27 cellular contexts compared by ENCODE assay signal in the genomic region with DNA sequence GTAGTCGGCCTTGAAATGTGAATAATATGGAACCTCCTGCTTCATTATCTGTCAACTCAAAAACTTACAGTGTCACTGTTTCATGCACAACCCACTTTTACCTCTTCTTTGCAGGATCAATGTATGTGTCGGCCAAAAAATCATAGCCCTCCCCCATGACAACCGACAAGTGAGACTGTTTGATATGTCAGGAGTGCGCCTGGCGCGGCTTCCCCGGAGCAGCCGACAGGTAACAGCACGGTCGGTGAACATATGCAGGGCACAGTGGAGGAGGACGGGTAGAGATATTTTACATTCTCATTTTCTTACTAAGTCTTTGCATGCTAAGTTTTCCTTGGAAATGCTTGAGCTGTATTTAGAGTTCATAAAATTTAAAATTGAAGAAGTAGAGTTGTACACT.
"Had no signal": no experiment of that assay in that cellular context is flagged by ENCODE, and none has a peak within 500 bp of the region (broad histone marks: within the 10 kb centered on the region; RNA-seq: fewer than 3 reads in every experiment).

No MANE protein-coding gene starts in this region.

- H3K9me3 ChIP-seq: adrenal gland, body of pancreas, psoas muscle, right atrium auricular region, uterus had no signal

- H3K9me3 Mint-ChIP-seq: activated B cell treated with CpG ODN at 0.5 μM for 24 hours; activated naive CD4-positive, alpha-beta T cell treated with anti-CD3 and anti-CD28 coated beads, Interleukin-2, amount 50 U/mL, for 72 hours; effector memory CD8-positive, alpha-beta T cell; mesothelial cell of epicardium; naive B cell; stimulated activated memory B cell treated with anti-CD40 and anti-IgM and Interleukin-4, amounts not matched to agents 10 μg/mL and 1 μg/mL and 100 μg/mL, for 72 hours; stimulated activated naive CD8-positive, alpha-beta T cell treated with anti-CD3 and anti-CD28 coated beads, Interleukin-15, amount 100 ng/mL, for 72 hours; T-cell; T-helper 2 cell treated with Interferon-gamma antibody and Interleukin-4, amounts not matched to agents 5 μg/mL and 100 μg/mL, for 36 hours; type B pancreatic cell had no signal

- ATAC-seq: activated naive CD4-positive, alpha-beta T cell treated with anti-CD3 and anti-CD28 coated beads, Interleukin-2, amount 50 U/mL, for 72 hours; body of pancreas; effector memory CD8-positive, alpha-beta T cell; psoas muscle; stimulated activated memory B cell treated with anti-CD40 and anti-IgM and Interleukin-4, amounts not matched to agents 10 μg/mL and 1 μg/mL and 100 μg/mL, for 72 hours; stimulated activated naive CD8-positive, alpha-beta T cell treated with anti-CD3 and anti-CD28 coated beads, Interleukin-15, amount 100 ng/mL, for 72 hours; T-cell had no signal

- H3K4me3 Mint-ChIP-seq: activated B cell treated with CpG ODN at 0.5 μM for 24 hours; effector memory CD8-positive, alpha-beta T cell; mesothelial cell of epicardium; naive B cell; stimulated activated memory B cell treated with anti-CD40 and anti-IgM and Interleukin-4, amounts not matched to agents 10 μg/mL and 1 μg/mL and 100 μg/mL, for 72 hours; stimulated activated naive CD8-positive, alpha-beta T cell treated with anti-CD3 and anti-CD28 coated beads, Interleukin-15, amount 100 ng/mL, for 72 hours; T-cell; T-helper 2 cell treated with Interferon-gamma antibody and Interleukin-4, amounts not matched to agents 5 μg/mL and 100 μg/mL, for 36 hours; type B pancreatic cell had no signal

- H3K27me3 Mint-ChIP-seq: activated B cell treated with CpG ODN at 0.5 μM for 24 hours; effector memory CD8-positive, alpha-beta T cell; naive B cell; stimulated activated memory B cell treated with anti-CD40 and anti-IgM and Interleukin-4, amounts not matched to agents 10 μg/mL and 1 μg/mL and 100 μg/mL, for 72 hours; stimulated activated naive CD8-positive, alpha-beta T cell treated with anti-CD3 and anti-CD28 coated beads, Interleukin-15, amount 100 ng/mL, for 72 hours; T-cell; type B pancreatic cell had no signal

- H3K4me1 Mint-ChIP-seq: mesothelial cell of epicardium had no signal

- DNase-seq: activated B cell treated with CpG ODN at 0.5 μM for 24 hours; activated CD4-positive, alpha-beta T cell treated with anti-CD3 and anti-CD28 coated beads, Interleukin-2, amount 50 U/mL, for 1 hour; activated gamma-delta T cell; activated T-cell treated with anti-CD3 and anti-CD28 coated beads for 4 hours; aorta; body of pancreas; cortex of kidney; effector memory CD8-positive, alpha-beta T cell; foreskin fibroblast; hippocampal formation; kidney; naive B cell; occipital lobe; psoas muscle; stimulated activated CD4-positive, alpha-beta T cell treated with anti-CD3 and anti-CD28 coated beads, Interleukin-1b, Interleukin-23, amount 100 ng/mL, for 48 hours; stimulated activated CD4-positive, alpha-beta T cell treated with anti-CD3 and anti-CD28 coated beads, Interleukin-4, amount 100 ng/mL, for 4 hours; stimulated activated naive CD8-positive, alpha-beta T cell treated with anti-CD3 and anti-CD28 coated beads, Interleukin-15, amount 100 ng/mL, for 72 hours; substantia nigra; T-cell; uterus had no signal

- H3K27ac Mint-ChIP-seq: activated B cell treated with CpG ODN at 0.5 μM for 24 hours; mesothelial cell of epicardium; stimulated activated naive CD8-positive, alpha-beta T cell treated with anti-CD3 and anti-CD28 coated beads, Interleukin-15, amount 100 ng/mL, for 72 hours; T-helper 2 cell treated with Interferon-gamma antibody and Interleukin-4, amounts not matched to agents 5 μg/mL and 100 μg/mL, for 36 hours; type B pancreatic cell had no signal
